ENCODE assay signal across 12 cellular contexts in the genomic region with DNA sequence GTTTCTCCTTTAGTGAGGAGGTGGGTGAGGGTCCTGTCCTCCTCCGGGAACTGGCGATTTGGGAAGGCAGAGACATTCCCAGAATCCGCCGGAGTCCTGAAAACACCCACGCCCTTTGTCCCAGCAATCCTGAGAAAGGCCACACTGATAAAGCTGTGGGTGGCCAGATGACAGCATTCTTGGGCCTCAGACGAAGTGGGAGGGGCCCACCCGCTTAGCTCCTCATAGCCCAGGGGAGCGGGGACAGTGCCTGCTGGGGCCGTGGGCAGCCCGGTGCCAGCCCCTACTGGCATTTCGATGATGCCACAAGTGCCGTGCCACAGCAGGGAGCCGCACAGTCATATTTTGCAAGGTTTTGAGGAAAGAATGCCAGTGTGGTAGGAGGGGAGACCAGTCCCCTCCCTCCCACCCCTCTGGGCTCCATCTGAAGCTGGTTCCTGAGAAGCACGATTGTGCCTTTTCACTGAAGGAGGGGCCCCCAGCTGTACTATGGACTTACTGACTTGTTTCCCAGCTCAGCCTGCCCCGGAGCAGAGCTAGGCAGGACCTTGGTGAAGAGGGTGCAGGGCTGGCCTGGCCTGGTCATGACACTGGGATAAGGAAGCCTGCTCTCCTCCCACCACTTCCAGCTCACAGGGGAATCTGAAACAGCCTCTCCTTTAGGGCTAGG. TPM values are rescaled to one million over a fixed set of nuclear protein-coding genes. Genes with fewer than 3 reads are reported as not detected.
DNase-seq lines count a peak whose midpoint lies in the region; ATAC-seq, FAIRE-seq and TF ChIP-seq lines count a peak whose summit lies in the region.
"Had no signal": no experiment of that assay in that cellular context is flagged by ENCODE, and none has a peak within 500 bp of the region (broad histone marks: within the 10 kb centered on the region; RNA-seq: fewer than 3 reads in every experiment).

No MANE protein-coding gene starts in this region.

- no peaks in the 10 kb centered on the region for H3K36me3 ChIP-seq in lung (ENCODE audit: control insufficient read depth in 2 of 2, insufficient read depth in 2 of 2, low read length in 2 of 2)
- no peaks in the 10 kb centered on the region for H3K36me3 ChIP-seq in thoracic aorta

- WGBS in lung, 2 donors = 59 to 91% methylated on average over 14 to 15 of the region's 15 CpGs

- FAIRE-seq in HTR-8/SVneo (lab: Jason Lieb, UNC) = peak; percentile 77

- peaks cover 52% of the 10 kb centered on the region for H3K27me3 Mint-ChIP-seq in dendritic cell treated with granulocyte-macrophage colony-stimulating factor and Interleukin-4, amounts not matched to agents 40 ng/mL and 50 ng/mL, for 4 days
- H3K27me3 Mint-ChIP-seq: naive B cell had no signal

- peak overlapping the region; percentile 11 for H3K27ac Mint-ChIP-seq in dendritic cell treated with granulocyte-macrophage colony-stimulating factor and Interleukin-4, amounts not matched to agents 40 ng/mL and 50 ng/mL, for 4 days

- no peaks in the 10 kb centered on the region for H3K36me3 Mint-ChIP-seq in dendritic cell treated with granulocyte-macrophage colony-stimulating factor and Interleukin-4, amounts not matched to agents 40 ng/mL and 50 ng/mL, for 4 days (ENCODE audit: low read depth)
- H3K36me3 Mint-ChIP-seq: naive B cell had no signal

- no peaks in the 10 kb centered on the region for H3K9me3 ChIP-seq in lung (ENCODE audit: control insufficient read depth in 2 of 2, insufficient read depth in 1 of 2, low read length in 1 of 2)
- no peaks in the 10 kb centered on the region for H3K9me3 ChIP-seq in thoracic aorta

- no peak for DNase-seq in HTR-8/SVneo (ENCODE audit: insufficient read length, low spot score)
- DNase-seq in lung (ENCODE audit: low spot score) = peak; percentile 62
- peak; percentile 72 for DNase-seq in thoracic aorta (ENCODE audit: low spot score)
- no peak for DNase-seq in NK-92 (lab: John Stamatoyannopoulos, UW; ENCODE audit: unreplicated experiment)
- DNase-seq in GDM1 (lab: John Stamatoyannopoulos, UW) = no peak
- DNase-seq in DMS79 (lab: John Stamatoyannopoulos, UW) = no peak
- DNase-seq in NCI-H1436 treated with DMSO at 0.1 percent for 48 hours (lab: John Stamatoyannopoulos, UW) = no peak
- DNase-seq: activated T-cell treated with anti-CD3 and anti-CD28 coated beads, Interleukin-2, amount 50 U/mL, for 1 hour; DND-41; naive B cell had no signal

- TF ChIP-seq CTCF in lung (IDR thresholded peaks at IDR 0.05; ENCODE audit: control extremely low read depth, extremely low read depth) = no peak
- no peak for TF ChIP-seq CTCF in thoracic aorta (IDR thresholded peaks at IDR 0.05)

- H3K27ac ChIP-seq in lung (ENCODE audit: low read depth in 1 of 2, low read length in 1 of 2) = peak overlapping the region in 1 of 2 donors; percentile 78
- peak overlapping the region; percentile 56 to 62 for H3K27ac ChIP-seq in thoracic aorta
- H3K27ac ChIP-seq: SK-N-MC had no signal

- no peak overlapping the region for H3K4me3 Mint-ChIP-seq in dendritic cell treated with granulocyte-macrophage colony-stimulating factor and Interleukin-4, amounts not matched to agents 40 ng/mL and 50 ng/mL, for 4 days
- H3K4me3 Mint-ChIP-seq: naive B cell had no signal

- intact Hi-C loops in dendritic cell treated with granulocyte-macrophage colony-stimulating factor and Interleukin-4, amounts not matched to agents 40 ng/mL and 50 ng/mL, for 4 days (cut with micrococcal nuclease) = no loop called here

- peaks cover 40% of the 10 kb centered on the region for H3K4me1 Mint-ChIP-seq in dendritic cell treated with granulocyte-macrophage colony-stimulating factor and Interleukin-4, amounts not matched to agents 40 ng/mL and 50 ng/mL, for 4 days (ENCODE audit: low read depth)

- peaks cover 0 to 23% of the 10 kb centered on the region in 2 donors for H3K4me1 ChIP-seq in lung (ENCODE audit: control insufficient read depth in 2 of 2, insufficient read depth in 2 of 2, low read length in 2 of 2)
- peaks cover 3 to 27% of the 10 kb centered on the region in 2 donors for H3K4me1 ChIP-seq in thoracic aorta (ENCODE audit: control insufficient read depth in 1 of 2, low read depth in 2 of 2)

- H3K27me3 ChIP-seq in lung (ENCODE audit: control insufficient read depth, insufficient read depth) (no peaks in the 10 kb centered on the region), thoracic aorta (replicated peaks; ENCODE audit: insufficient read depth) (no peaks in the 10 kb centered on the region)

- ATAC-seq in lung (ENCODE audit: insufficient read depth, low FRiP score) (peak; percentile 77), thoracic aorta (ENCODE audit: insufficient number of reproducible peaks, low FRiP score, low read depth) (no peak)

- no peaks in the 10 kb centered on the region for H3K9me3 Mint-ChIP-seq in dendritic cell treated with granulocyte-macrophage colony-stimulating factor and Interleukin-4, amounts not matched to agents 40 ng/mL and 50 ng/mL, for 4 days
- H3K9me3 Mint-ChIP-seq: naive B cell had no signal

- H3K4me3 ChIP-seq in lung (no peak overlapping the region), thoracic aorta (no peak overlapping the region)
- H3K4me3 ChIP-seq: SK-N-MC had no signal

RNA-seq across cellular contexts. Expression of a gene that starts 20.9 kb away (rescaled TPM):
- 100 to 1,000 TPM; 181 to 342 TPM for total RNA-seq in lung
- polyA plus RNA-seq in lung = 100 to 1,000 TPM; 121 to 168 TPM
- total RNA-seq in thoracic aorta = 100 to 1,000 TPM; 235 to 252 TPM

RNA-seq across cellular contexts. Expression of a gene that starts 49.4 kb away (rescaled TPM):
- total RNA-seq in lung (under 1 TPM; 0.34 to 0.61 TPM), thoracic aorta (not detected)
- polyA plus RNA-seq in lung = 1 to 10 TPM in 1 of 2 donors, under 1 TPM in 1; 0.08 to 1.4 TPM

Comparison
In these comparisons a context has a peak if more than half of its experiments do, and no peak if none do; other contexts are left out.
1. DNase-seq: peak in lung (single experiment) and thoracic aorta (single experiment); none in HTR-8/SVneo (single experiment), NK-92 (single experiment), GDM1 (single experiment), DMS79 (single experiment) and NCI-H1436 treated with DMSO at 0.1 percent for 48 hours (single experiment).